ENCODE assay signal across 8 cellular contexts in genomic region chr14:51652168-51653095, GRCh38. TPM values are rescaled to one million over a fixed set of nuclear protein-coding genes. Genes with fewer than 3 reads are reported as not detected.
A peak's percentile ranks its signal among the peaks of the same experiment; 100 is the strongest.
DNase-seq lines count a peak whose midpoint lies in the region; ATAC-seq and TF ChIP-seq lines count a peak whose summit lies in the region.

No MANE protein-coding gene starts in this region.

- H3K36me3 Mint-ChIP-seq in T-helper 17 cell (ENCODE audit: low read depth): no peaks in the 10 kb centered on the region

- peaks cover 11% of the 10 kb centered on the region for H3K4me1 Mint-ChIP-seq in T-helper 17 cell

- H3K4me2 ChIP-seq in BLaER1 treated with 17β-estradiol and CSF1 and Interleukin-3, amounts not matched to agents 10 nM and 100 nM: peak overlapping the region; percentile 89 to 99 (median 98)

- intact Hi-C loops in stomach (cut with DNase I; ENCODE audit: low total_unique reads): loop anchor here (10.0 kb wide), 1 partner anchor 122 kb away; no protein-coding TSS in a partner anchor

- peak overlapping the region; percentile 14 for H3K27ac Mint-ChIP-seq in T-helper 17 cell

- H3K9me3 ChIP-seq in BLaER1 treated with 17β-estradiol and CSF1 and Interleukin-3, amounts not matched to agents 10 nM and 100 nM (replicated peaks in 1 of 11): no peaks in the 10 kb centered on the region
- H3K9me3 ChIP-seq in T-helper 17 cell (ENCODE audit: control insufficient read depth, low read length, poor library complexity, severe bottlenecking): no peaks in the 10 kb centered on the region
- H3K9me3 ChIP-seq in effector memory CD4-positive, alpha-beta T cell (ENCODE audit: control insufficient read depth, low read length): no peaks in the 10 kb centered on the region
- H3K9me3 ChIP-seq in mononuclear cell (ENCODE audit: low read depth, low read length): no peaks in the 10 kb centered on the region
- no peaks in the 10 kb centered on the region for H3K9me3 ChIP-seq in stomach

- peak overlapping the region; percentile 59 to 97 (median 75) for H3K9ac ChIP-seq in BLaER1 treated with 17β-estradiol and CSF1 and Interleukin-3, amounts not matched to agents 10 nM and 100 nM

- ATAC-seq in GM19324 (IDR thresholded peaks at IDR 0.05; ENCODE audit: low FRiP score, unreplicated experiment): peak; percentile 38
- peak; percentile 40 for ATAC-seq in HG03378 (IDR thresholded peaks at IDR 0.05; ENCODE audit: unreplicated experiment)
- peak; percentile 55 for ATAC-seq in T-helper 17 cell

- TF ChIP-seq POLR2A in stomach (IDR thresholded peaks at IDR 0.05): no peak

- no peak for TF ChIP-seq EP300 in stomach (IDR thresholded peaks at IDR 0.05)

- H3K4me3 ChIP-seq in BLaER1 treated with 17β-estradiol and CSF1 and Interleukin-3, amounts not matched to agents 10 nM and 100 nM: peak overlapping the region; percentile 66 to 86 (median 72)
- peak overlapping the region; percentile 69 for H3K4me3 ChIP-seq in effector memory CD4-positive, alpha-beta T cell (ENCODE audit: insufficient read depth, low read depth, low read length, poor library complexity, severe bottlenecking)
- H3K4me3 ChIP-seq in mononuclear cell (ENCODE audit: low read length): peak overlapping the region; percentile 53
- H3K4me3 ChIP-seq in stomach: peak overlapping the region; percentile 65 to 96 (median 90)

- H3K27me3 Mint-ChIP-seq in T-helper 17 cell: peaks cover 32% of the 10 kb centered on the region

- WGBS in stomach, 5 donors: 0 to 1% (median 1%) methylated on average over 24 to 75 of the region's 75 CpGs

- DNase-seq in T-helper 17 cell (peak in 1 of 3 donors; percentile 41), stomach (peak; percentile 38), SKM-1 (lab: John Stamatoyannopoulos, UW; ENCODE audit: unreplicated experiment) (no peak)
- DNase-seq in effector memory CD4-positive, alpha-beta T cell: peak in 2 of 3 donors; percentile 12 to 24

- peaks cover 0 to 9% (median 0%) of the 10 kb centered on the region in 11 experiments; a peak in 3 of 22 replicates for H4K20me1 ChIP-seq in BLaER1 treated with 17β-estradiol and CSF1 and Interleukin-3, amounts not matched to agents 10 nM and 100 nM

- peaks cover 17 to 21% (median 19%) of the 10 kb centered on the region in 10 experiments; a peak in 19 of 20 replicates for H3K4me1 ChIP-seq in BLaER1 treated with 17β-estradiol and CSF1 and Interleukin-3, amounts not matched to agents 10 nM and 100 nM
- H3K4me1 ChIP-seq in effector memory CD4-positive, alpha-beta T cell (ENCODE audit: control insufficient read depth, insufficient read depth, low read length, poor library complexity, severe bottlenecking): peaks cover 8% of the 10 kb centered on the region
- H3K4me1 ChIP-seq in mononuclear cell (ENCODE audit: insufficient read depth, low read length) (peaks cover 23% of the 10 kb centered on the region), stomach (peaks cover 4 to 44% (median 24%) of the 10 kb centered on the region in 4 donors)

- TF ChIP-seq CTCF in stomach (IDR thresholded peaks at IDR 0.05): peak in 1 of 7 experiments; percentile 20

- peak overlapping the region in 5 of 11 experiments; percentile 19 to 68 (median 55); a peak in 7 of 22 replicates for H3K27ac ChIP-seq in BLaER1 treated with 17β-estradiol and CSF1 and Interleukin-3, amounts not matched to agents 10 nM and 100 nM
- H3K27ac ChIP-seq in effector memory CD4-positive, alpha-beta T cell (ENCODE audit: insufficient read depth, low read length, poor library complexity, severe bottlenecking): peak overlapping the region; percentile 50
- peak overlapping the region; percentile 78 to 97 (median 95) for H3K27ac ChIP-seq in stomach

- H3K36me3 ChIP-seq in BLaER1 treated with 17β-estradiol and CSF1 and Interleukin-3, amounts not matched to agents 10 nM and 100 nM: no peaks in the 10 kb centered on the region
- H3K36me3 ChIP-seq in effector memory CD4-positive, alpha-beta T cell (ENCODE audit: control insufficient read depth, insufficient read depth, low read length): no peaks in the 10 kb centered on the region
- H3K36me3 ChIP-seq in stomach: no peaks in the 10 kb centered on the region

- H3K27me3 ChIP-seq in BLaER1 treated with 17β-estradiol and CSF1 and Interleukin-3, amounts not matched to agents 10 nM and 100 nM: peaks cover 28 to 40% (median 35%) of the 10 kb centered on the region in 11 experiments
- H3K27me3 ChIP-seq in effector memory CD4-positive, alpha-beta T cell (replicated peaks; ENCODE audit: control insufficient read depth, insufficient read depth, low read length, poor library complexity, severe bottlenecking): peaks cover 3% of the 10 kb centered on the region
- H3K27me3 ChIP-seq in mononuclear cell (ENCODE audit: insufficient read depth, low read length) (peaks cover 34% of the 10 kb centered on the region), stomach (no peaks in the 10 kb centered on the region)

- H3K4me3 Mint-ChIP-seq in T-helper 17 cell: peak overlapping the region; percentile 84

RNA-seq across cellular contexts. Expression of gene FRMD6, which starts 0.7 kb away (rescaled TPM):
- under 1 TPM; 0.65 to 0.73 TPM for total RNA-seq in T-helper 17 cell
- 1.0 TPM for total RNA-seq in mononuclear cell
- total RNA-seq in stomach: 10 to 100 TPM in 3 of 5 donors, 1 to 10 TPM in 2; 8.4 to 35.2 (median 11.1) TPM
- 10 to 100 TPM in 1 of 3 donors, 1 to 10 TPM in 2; 5.9 to 12.9 (median 8.1) TPM for polyA plus RNA-seq in stomach
